8 cellular contexts compared by ENCODE assay signal in genomic region chr11:109945626-109946321, GRCh38.
DNase-seq lines count a peak whose midpoint lies in the region; ATAC-seq and TF ChIP-seq lines count a peak whose summit lies in the region.

No MANE protein-coding gene starts in this region.

- WGBS in suprapubic skin = 55% methylated on average over 6 of the region's 6 CpGs

- H3K27ac ChIP-seq in coronary artery (peak overlapping the region in 1 of 2 donors; percentile 84), suprapubic skin (no peak overlapping the region)

- H3K4me1 ChIP-seq in suprapubic skin = peaks cover 3% of the 10 kb centered on the region

- no peaks in the 10 kb centered on the region for H3K27me3 ChIP-seq in suprapubic skin

- no peaks in the 10 kb centered on the region for H3K9me3 Mint-ChIP-seq in activated CD4-positive, alpha-beta T cell treated with anti-CD3 and anti-CD28 coated beads, Interleukin-2, amount 10 ng/mL, durations not matched to agents 24 days and 14 days

- TF ChIP-seq EP300 in suprapubic skin (IDR thresholded peaks at IDR 0.05) = no peak

- peaks cover 23% of the 10 kb centered on the region for H3K27me3 Mint-ChIP-seq in activated CD4-positive, alpha-beta T cell treated with anti-CD3 and anti-CD28 coated beads, Interleukin-2, amount 10 ng/mL, durations not matched to agents 24 days and 14 days

- H3K36me3 Mint-ChIP-seq in activated CD4-positive, alpha-beta T cell treated with anti-CD3 and anti-CD28 coated beads, Interleukin-2, amount 10 ng/mL, durations not matched to agents 24 days and 14 days (ENCODE audit: low read depth) = no peaks in the 10 kb centered on the region

- no peaks in the 10 kb centered on the region for H3K36me3 ChIP-seq in suprapubic skin

- H3K4me1 Mint-ChIP-seq in activated CD4-positive, alpha-beta T cell treated with anti-CD3 and anti-CD28 coated beads, Interleukin-2, amount 10 ng/mL, durations not matched to agents 24 days and 14 days = peaks cover 10% of the 10 kb centered on the region

- no peak for DNase-seq in activated CD4-positive, alpha-beta T cell treated with anti-CD3 and anti-CD28 coated beads, Interleukin-2, amount 10 ng/mL, durations not matched to agents 24 days and 14 days
- no peak for DNase-seq in activated CD4-positive, alpha-beta T cell treated with anti-CD3 and anti-CD28 coated beads, Interleukin-2, amount 50 U/mL, for 4 hours
- DNase-seq in coronary artery (ENCODE audit: low spot score) = no peak
- no peak for DNase-seq in suprapubic skin (ENCODE audit: low spot score in 2 of 2)
- no peak for DNase-seq in activated gamma-delta T cell (lab: John Stamatoyannopoulos, UW)
- DNase-seq in activated gamma-delta T cell treated with Interleukin-2 at 50 U/mL for 16 hours = no peak
- DNase-seq in A172 (ENCODE audit: low spot score) = no peak

- no peak for TF ChIP-seq POLR2A in suprapubic skin (IDR thresholded peaks at IDR 0.05)

- no peaks in the 10 kb centered on the region for H3K9me3 ChIP-seq in suprapubic skin

- peak overlapping the region; percentile 14 for H3K4me3 Mint-ChIP-seq in activated CD4-positive, alpha-beta T cell treated with anti-CD3 and anti-CD28 coated beads, Interleukin-2, amount 10 ng/mL, durations not matched to agents 24 days and 14 days

- intact Hi-C loops in activated CD4-positive, alpha-beta T cell treated with anti-CD3 and anti-CD28 coated beads, Interleukin-2, amount 10 ng/mL, durations not matched to agents 24 days and 14 days (cut with micrococcal nuclease) = loop anchor here (1.0 to 5.0 kb wide), 8 partner anchors 25 to 487 kb away; no protein-coding TSS in a partner anchor

- no peak overlapping the region for H3K27ac Mint-ChIP-seq in activated CD4-positive, alpha-beta T cell treated with anti-CD3 and anti-CD28 coated beads, Interleukin-2, amount 10 ng/mL, durations not matched to agents 24 days and 14 days

- TF ChIP-seq CTCF in coronary artery (IDR thresholded peaks at IDR 0.05) (no peak), suprapubic skin (IDR thresholded peaks at IDR 0.05) (no peak)

- H3K4me3 ChIP-seq in coronary artery (peak overlapping the region; percentile 64), suprapubic skin (peak overlapping the region; percentile 2)

- peak; percentile 65 for ATAC-seq in HG03066 (IDR thresholded peaks at IDR 0.05; ENCODE audit: low read depth, unreplicated experiment)
